In genomic region chr7:122881324-122881723, GRCh38 we compare ENCODE assay signal across 30 cellular contexts. TPM values are rescaled to one million over a fixed set of nuclear protein-coding genes. Genes with fewer than 3 reads are reported as not detected.
DNase-seq lines count a peak whose midpoint lies in the region; ATAC-seq, FAIRE-seq and TF ChIP-seq lines count a peak whose summit lies in the region.
"Had no signal": no experiment of that assay in that cellular context is flagged by ENCODE, and none has a peak within 500 bp of the region (broad histone marks: within the 10 kb centered on the region; RNA-seq: fewer than 3 reads in every experiment).

No MANE protein-coding gene starts in this region.

- H3K9ac ChIP-seq in MM.1S (ENCODE audit: low read length) (no peak overlapping the region), endothelial cell of umbilical vein (replicated peaks; ENCODE audit: extremely low read depth, insufficient read depth, low read length) (no peak overlapping the region), smooth muscle cell (ENCODE audit: low read depth) (no peak overlapping the region)

- TF ChIP-seq POLR2A in endothelial cell of umbilical vein (IDR thresholded peaks at IDR 0.05; ENCODE audit: low read depth, low read length), result no peak

- 0 out of 2 replicates have a peak, but pooled peaks cover 5% of the 10 kb centered on the region for H4K20me1 ChIP-seq in MM.1S (ENCODE audit: insufficient read depth, low read length)
- no peaks in the 10 kb centered on the region for H4K20me1 ChIP-seq in endothelial cell of umbilical vein (replicated peaks; ENCODE audit: control insufficient read depth, extremely low read depth, insufficient read depth, low read length)
- no peaks in the 10 kb centered on the region for H4K20me1 ChIP-seq in smooth muscle cell (ENCODE audit: low read depth)

- H2AFZ ChIP-seq in MM.1S (ENCODE audit: low read length) (no peak overlapping the region), endothelial cell of umbilical vein (ENCODE audit: low read depth, low read length) (peak overlapping the region; percentile 7), smooth muscle cell (ENCODE audit: low read depth) (no peak overlapping the region)

- H3K4me3 Mint-ChIP-seq in activated naive CD4-positive, alpha-beta T cell treated with anti-CD3 and anti-CD28 coated beads for 36 hours, result no peak overlapping the region
- no peak overlapping the region for H3K4me3 Mint-ChIP-seq in activated T-cell treated with anti-CD3 and anti-CD28 coated beads, Interleukin-2, amount 50 U/mL, for 4 hours
- H3K4me3 Mint-ChIP-seq: activated naive CD8-positive, alpha-beta T cell treated with anti-CD3 and anti-CD28 coated beads, Interleukin-2, amount 50 U/mL, for 24 hours; activated T-cell treated with anti-CD3 and anti-CD28 coated beads, Interleukin-2, amount 50 U/mL, for 72 hours; dendritic cell treated with granulocyte-macrophage colony-stimulating factor and Interleukin-4, amounts not matched to agents 40 ng/mL and 50 ng/mL, for 4 days; endodermal cell; nephron progenitor cell; T-helper 17 cell had no signal

- no peaks in the 10 kb centered on the region for H3K27me3 ChIP-seq in MM.1S (replicated peaks; ENCODE audit: insufficient read depth, low read length)
- no peaks in the 10 kb centered on the region for H3K27me3 ChIP-seq in endothelial cell of umbilical vein (ENCODE audit: control insufficient read depth in 2 of 2, insufficient read depth in 2 of 2, low read length in 2 of 2)
- H3K27me3 ChIP-seq in smooth muscle cell (ENCODE audit: low read depth), result no peaks in the 10 kb centered on the region
- H3K27me3 ChIP-seq: ovary had no signal

- H3K4me1 ChIP-seq in MM.1S (ENCODE audit: low read length) (peaks cover 40% of the 10 kb centered on the region), endothelial cell of umbilical vein (ENCODE audit: control insufficient read depth, extremely low read depth, insufficient read depth, low read length) (peaks cover 27% of the 10 kb centered on the region), smooth muscle cell (ENCODE audit: low read depth) (peaks cover 21% of the 10 kb centered on the region)

- no peak for TF ChIP-seq CTCF in MM.1S (IDR thresholded peaks at IDR 0.05; ENCODE audit: low read length)
- no peak for TF ChIP-seq CTCF in endothelial cell of umbilical vein (IDR thresholded peaks at IDR 0.05; ENCODE audit: extremely low read depth in 1 of 2, insufficient read depth in 1 of 2, low read depth in 1 of 2, low read length in 2 of 2)
- TF ChIP-seq CTCF in smooth muscle cell (IDR thresholded peaks at IDR 0.05; ENCODE audit: borderline replicate concordance, insufficient read depth, poor library complexity, severe bottlenecking), result no peak

- H3F3A ChIP-seq in MM.1S (ENCODE audit: insufficient read depth, low read length) (peaks cover 13% of the 10 kb centered on the region; the same call in 1 of the 2 replicates), smooth muscle cell (ENCODE audit: low read depth) (no peaks in the 10 kb centered on the region)

- H3K4me2 ChIP-seq in MM.1S (ENCODE audit: low read depth, low read length), result peak overlapping the region; percentile 34
- peak overlapping the region; percentile 61 for H3K4me2 ChIP-seq in endothelial cell of umbilical vein (ENCODE audit: insufficient read depth, low read length)
- H3K4me2 ChIP-seq in smooth muscle cell, result peak overlapping the region; percentile 13

- no peak for FAIRE-seq in endothelial cell of umbilical vein (lab: Jason Lieb, UNC)
- FAIRE-seq: H1 had no signal

- no peaks in the 10 kb centered on the region for H3K9me1 ChIP-seq in endothelial cell of umbilical vein (replicated peaks; ENCODE audit: control insufficient read depth, extremely low read depth, insufficient read depth, low read length)

- H3K4me1 Mint-ChIP-seq in activated naive CD4-positive, alpha-beta T cell treated with anti-CD3 and anti-CD28 coated beads for 36 hours (ENCODE audit: low read depth), result peaks cover 5% of the 10 kb centered on the region
- peaks cover 3% of the 10 kb centered on the region for H3K4me1 Mint-ChIP-seq in activated T-cell treated with anti-CD3 and anti-CD28 coated beads, Interleukin-2, amount 50 U/mL, for 4 hours (ENCODE audit: low read depth)
- H3K4me1 Mint-ChIP-seq: T-helper 17 cell had no signal

- POLR2A ChIA-PET in endothelial cell of umbilical vein (lab: Charles Lee), result no interaction called here

- intact Hi-C loops in endothelial cell of umbilical vein (cut with micrococcal nuclease), result loop anchor here (10.0 kb wide), 1 partner anchor 227 kb away; no protein-coding TSS in a partner anchor
- intact Hi-C loops in activated naive CD4-positive, alpha-beta T cell treated with anti-CD3 and anti-CD28 coated beads for 36 hours (cut with micrococcal nuclease), result no loop called here

- H3K9me3 ChIP-seq in MM.1S (replicated peaks; ENCODE audit: insufficient read depth, low read length) (no peaks in the 10 kb centered on the region), endothelial cell of umbilical vein (replicated peaks; ENCODE audit: control insufficient read depth, insufficient read depth, low read length) (no peaks in the 10 kb centered on the region), smooth muscle cell (replicated peaks; ENCODE audit: low read depth) (no peaks in the 10 kb centered on the region)
- H3K9me3 ChIP-seq: ovary had no signal

- H3K36me3 ChIP-seq in MM.1S (replicated peaks; ENCODE audit: insufficient read depth, low read length) (no peaks in the 10 kb centered on the region), endothelial cell of umbilical vein (ENCODE audit: control insufficient read depth in 2 of 2, extremely low read depth in 1 of 2, insufficient read depth in 2 of 2, low read length in 2 of 2) (no peaks in the 10 kb centered on the region), smooth muscle cell (ENCODE audit: low read depth) (no peaks in the 10 kb centered on the region)
- H3K36me3 ChIP-seq: ovary had no signal

- no peak overlapping the region for H3K27ac Mint-ChIP-seq in activated naive CD4-positive, alpha-beta T cell treated with anti-CD3 and anti-CD28 coated beads for 36 hours
- H3K27ac Mint-ChIP-seq: activated naive CD8-positive, alpha-beta T cell treated with anti-CD3 and anti-CD28 coated beads, Interleukin-2, amount 50 U/mL, for 24 hours; activated T-cell treated with anti-CD3 and anti-CD28 coated beads, Interleukin-2, amount 50 U/mL, for 72 hours; dendritic cell treated with granulocyte-macrophage colony-stimulating factor and Interleukin-4, amounts not matched to agents 40 ng/mL and 50 ng/mL, for 4 days; nephron progenitor cell; T-helper 17 cell had no signal

- CTCF ChIA-PET in endothelial cell of umbilical vein (lab: Charles Lee), result interaction anchor here (1.4 to 1.7 kb wide), 2 partner anchors 12 to 79 kb away, joined by 3 to 6 read pairs; no protein-coding TSS in a partner anchor
- CTCF ChIA-PET in activated naive CD4-positive, alpha-beta T cell treated with anti-CD3 and anti-CD28 coated beads for 36 hours (lab: Charles Lee), result no interaction called here

- no peak for ATAC-seq in GM18517 (IDR thresholded peaks at IDR 0.05; ENCODE audit: unreplicated experiment)
- ATAC-seq in activated T-cell treated with anti-CD3 and anti-CD28 coated beads, Interleukin-2, amount 50 U/mL, for 4 hours, result no peak
- ATAC-seq: activated naive CD8-positive, alpha-beta T cell treated with anti-CD3 and anti-CD28 coated beads, Interleukin-2, amount 50 U/mL, for 24 hours; activated T-cell treated with anti-CD3 and anti-CD28 coated beads, Interleukin-2, amount 50 U/mL, for 72 hours; esophagus mucosa; K562; left colon; T-helper 17 cell had no signal

- BruUV-seq in endothelial cell of umbilical vein (replicated peaks; lab: Mats Ljungman, UMichigan), result no TSS peak

- H3K27me3 Mint-ChIP-seq in activated naive CD4-positive, alpha-beta T cell treated with anti-CD3 and anti-CD28 coated beads for 36 hours (ENCODE audit: low read depth), result peaks cover 31% of the 10 kb centered on the region
- peaks cover 21% of the 10 kb centered on the region for H3K27me3 Mint-ChIP-seq in activated T-cell treated with anti-CD3 and anti-CD28 coated beads, Interleukin-2, amount 50 U/mL, for 4 hours (ENCODE audit: low read depth)

- no peaks in the 10 kb centered on the region for H3K36me3 Mint-ChIP-seq in activated naive CD4-positive, alpha-beta T cell treated with anti-CD3 and anti-CD28 coated beads for 36 hours (ENCODE audit: low read depth)
- H3K36me3 Mint-ChIP-seq in activated T-cell treated with anti-CD3 and anti-CD28 coated beads, Interleukin-2, amount 50 U/mL, for 4 hours (ENCODE audit: insufficient read depth), result no peaks in the 10 kb centered on the region

- H3K9me3 Mint-ChIP-seq in activated naive CD4-positive, alpha-beta T cell treated with anti-CD3 and anti-CD28 coated beads for 36 hours, result no peaks in the 10 kb centered on the region
- no peaks in the 10 kb centered on the region for H3K9me3 Mint-ChIP-seq in activated T-cell treated with anti-CD3 and anti-CD28 coated beads, Interleukin-2, amount 50 U/mL, for 4 hours
- H3K9me3 Mint-ChIP-seq: activated naive CD8-positive, alpha-beta T cell treated with anti-CD3 and anti-CD28 coated beads, Interleukin-2, amount 50 U/mL, for 24 hours; activated T-cell treated with anti-CD3 and anti-CD28 coated beads, Interleukin-2, amount 50 U/mL, for 72 hours; dendritic cell treated with granulocyte-macrophage colony-stimulating factor and Interleukin-4, amounts not matched to agents 40 ng/mL and 50 ng/mL, for 4 days; endodermal cell had no signal

- H3K79me2 ChIP-seq in MM.1S (ENCODE audit: low read length) (peaks cover 86% of the 10 kb centered on the region), endothelial cell of umbilical vein (ENCODE audit: control insufficient read depth, insufficient read depth, low read length) (peaks cover 2% of the 10 kb centered on the region), smooth muscle cell (ENCODE audit: low read depth) (no peaks in the 10 kb centered on the region)

- dilution Hi-C loops in endothelial cell of umbilical vein (cut with MboI; ENCODE audit: extremely low pct_ligation_motif_present, low sequenced_read_pairs), result no loop called here

- no peak overlapping the region for H3K4me3 ChIP-seq in MM.1S (ENCODE audit: low read length)
- peak overlapping the region in 1 of 3 experiments; percentile 25 for H3K4me3 ChIP-seq in endothelial cell of umbilical vein (replicated peaks in 1 of 3; ENCODE audit: insufficient read depth in 1 of 3, low read depth in 1 of 3, low read length in 3 of 3)
- H3K4me3 ChIP-seq in smooth muscle cell, result no peak overlapping the region
- H3K4me3 ChIP-seq: K562, ovary had no signal

- 88% methylated on average over 1 of the region's 1 CpG for WGBS in smooth muscle cell (ENCODE audit: low lambda C conversion rate)

- H3K9me2 ChIP-seq in MM.1S (replicated peaks; ENCODE audit: insufficient read depth, low read length), result no peaks in the 10 kb centered on the region

- DNase-seq in ACHN (peak; percentile 31), MM.1S (no peak), endothelial cell of umbilical vein (ENCODE audit: low read depth, low spot score) (peak; percentile 32), smooth muscle cell (lab: John Stamatoyannopoulos, UW; ENCODE audit: unreplicated experiment) (no peak)
- DNase-seq in activated naive CD4-positive, alpha-beta T cell treated with anti-CD3 and anti-CD28 coated beads for 36 hours, result no peak
- no peak for DNase-seq in activated T-cell treated with anti-CD3 and anti-CD28 coated beads, Interleukin-2, amount 50 U/mL, for 4 hours
- DNase-seq: activated naive CD8-positive, alpha-beta T cell treated with anti-CD3 and anti-CD28 coated beads, Interleukin-2, amount 50 U/mL, for 24 hours; activated T-cell treated with anti-CD3 and anti-CD28 coated beads, Interleukin-2, amount 50 U/mL, for 72 hours; central memory CD4-positive, alpha-beta T cell; DND-41; endodermal cell; foreskin melanocyte; hippocampal formation; left colon; NCI-H1105; NCI-H187; NCI-H2171 treated with DMSO at 0.1 percent for 48 hours; NCI-H510A treated with DMSO at 0.1 percent for 48 hours; nephron progenitor cell; NK-92 treated with Interleukin-12 subunit alpha and Interleukin-12 subunit beta, amount 100 ng/mL, for 24 hours; ovary; retina; stimulated activated CD4-positive, alpha-beta T cell treated with anti-CD3 and anti-CD28 coated beads, Interleukin-1b, Interleukin-23, amount 100 ng/mL, for 48 hours; stimulated activated naive CD4-positive, alpha-beta T cell treated with Interleukin-2 at 50 U/mL for 16 hours; T-helper 17 cell had no signal

- H3K27ac ChIP-seq in MM.1S (ENCODE audit: low read length), result no peak overlapping the region
- no peak overlapping the region for H3K27ac ChIP-seq in endothelial cell of umbilical vein (ENCODE audit: insufficient read depth, low read depth, low read length)
- no peak overlapping the region for H3K27ac ChIP-seq in smooth muscle cell (ENCODE audit: low read depth)
- H3K27ac ChIP-seq: ovary had no signal

- in situ Hi-C loops in ACHN (cut with HindIII; ENCODE audit: low pct_ligation_motif_present, low pct_unique_long_range_greater_than_20kb, low sequenced_read_pairs), result no loop called here

RNA-seq across cellular contexts. Expression of gene CADPS2, which starts 4.9 kb away (rescaled TPM):
- total RNA-seq in endothelial cell of umbilical vein (20.0 and 22.6 TPM in 2 replicates), smooth muscle cell (15.6 and 21.2 TPM in 2 replicates)
- polyA plus RNA-seq in endothelial cell of umbilical vein (7.0 and 9.5 TPM in 2 replicates), smooth muscle cell (7.3 and 8.5 TPM in 2 replicates)
- polyA plus RNA-seq in endothelial cell of umbilical vein (2011; cell fraction: cytosol; rRNA removed), result 11.9 and 13.5 TPM in 2 replicates
- 9.4 and 10.7 TPM in 2 replicates for polyA plus RNA-seq in endothelial cell of umbilical vein (2011; cell fraction: nucleus; rRNA removed)
- polyA plus RNA-seq in endothelial cell of umbilical vein (2012), result 14.0 and 23.6 TPM in 2 replicates
- 28.0 and 29.9 TPM in 2 replicates for polyA minus RNA-seq in endothelial cell of umbilical vein
- 2.6 TPM for polyA minus RNA-seq in endothelial cell of umbilical vein (2011; cell fraction: cytosol; rRNA and poly(A)+ RNA removed)
- polyA minus RNA-seq in endothelial cell of umbilical vein (2011; cell fraction: nucleus; rRNA and poly(A)+ RNA removed), result 37.5 and 44.5 TPM in 2 replicates
- not detected for total RNA-seq in activated naive CD4-positive, alpha-beta T cell treated with anti-CD3 and anti-CD28 coated beads for 36 hours
- under 1 TPM; 0.11 to 0.18 (median 0.16) TPM for total RNA-seq in activated T-cell treated with anti-CD3 and anti-CD28 coated beads, Interleukin-2, amount 50 U/mL, for 4 hours
- total RNA-seq: activated T-cell treated with anti-CD3 and anti-CD28 coated beads, Interleukin-2, amount 50 U/mL, for 72 hours; T-helper 17 cell had no signal

Comparison
In these comparisons a context has a peak if more than half of its experiments do, and no peak if none do; other contexts are left out.
1. DNase-seq: peak in ACHN (single experiment) and endothelial cell of umbilical vein (single experiment); none in MM.1S (single experiment), smooth muscle cell (single experiment), activated naive CD4-positive, alpha-beta T cell treated with anti-CD3 and anti-CD28 coated beads for 36 hours (single experiment) and activated T-cell treated with anti-CD3 and anti-CD28 coated beads, Interleukin-2, amount 50 U/mL, for 4 hours (single experiment).
2. RNA of gene CADPS2, which starts 4.9 kb away (total RNA-seq): 20.0 to 22.6 TPM in endothelial cell of umbilical vein and 15.6 to 21.2 TPM in smooth muscle cell; 0.11 to 0.18 TPM in activated T-cell treated with anti-CD3 and anti-CD28 coated beads, Interleukin-2, amount 50 U/mL, for 4 hours and not detected in activated naive CD4-positive, alpha-beta T cell treated with anti-CD3 and anti-CD28 coated beads for 36 hours; every median in the first group is over 10 times any median in the second.
3. Peak in every context shown above with its lines, with median percentiles within 50 percentile points of each other: H3K4me2 ChIP-seq.